Comparison of ENCODE assay signal across 9 cellular contexts in the genomic region with DNA sequence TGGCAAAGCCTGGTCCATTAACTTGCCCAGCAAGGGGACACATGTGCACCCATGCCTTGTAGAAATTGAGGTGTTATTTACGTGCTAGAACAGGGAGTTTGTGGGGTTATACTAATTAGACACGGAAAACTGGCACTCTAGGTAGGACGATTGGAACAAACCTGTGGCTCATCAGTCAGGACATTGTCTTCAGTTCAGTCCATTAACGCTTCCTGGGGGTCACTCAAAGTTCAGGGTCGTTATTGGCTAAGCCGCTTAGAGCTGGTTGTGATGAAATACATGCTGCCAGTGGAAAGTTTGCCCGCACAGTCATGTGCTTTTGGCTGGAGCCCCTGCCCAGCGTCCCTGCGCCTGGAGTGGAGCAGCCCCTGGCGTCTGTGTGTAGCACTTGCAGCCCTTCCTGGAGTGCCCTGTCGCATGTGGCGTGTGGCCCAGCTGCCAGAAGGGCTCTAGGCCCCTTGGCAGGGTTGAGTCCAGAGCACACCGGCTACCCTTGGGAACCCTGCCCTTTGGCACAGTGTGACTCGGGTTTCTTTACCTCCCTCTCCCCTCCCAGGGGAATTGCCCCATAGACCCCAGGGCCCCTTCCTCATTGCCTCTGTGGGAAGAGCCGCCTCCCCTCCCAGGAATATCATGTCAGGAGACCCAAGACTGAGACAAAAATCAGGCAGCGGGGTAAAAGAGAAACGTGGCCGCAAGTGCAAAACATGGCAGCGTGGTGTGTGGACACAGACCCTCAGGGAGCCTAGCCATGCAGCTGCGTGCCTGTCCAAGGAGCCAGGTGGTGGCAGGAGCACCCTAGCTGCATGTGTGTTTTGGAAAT. TPM values are rescaled to one million over a fixed set of nuclear protein-coding genes. Genes with fewer than 3 reads are reported as not detected.
DNase-seq lines count a peak whose midpoint lies in the region; ATAC-seq and TF ChIP-seq lines count a peak whose summit lies in the region.
"Had no signal": no experiment of that assay in that cellular context is flagged by ENCODE, and none has a peak within 500 bp of the region (broad histone marks: within the 10 kb centered on the region; RNA-seq: fewer than 3 reads in every experiment).

No MANE protein-coding gene starts in this region.

- ATAC-seq in gastroesophageal sphincter (peak; percentile 91), HG02981 (IDR thresholded peaks at IDR 0.05; ENCODE audit: unreplicated experiment) (no peak)

- H3K36me3 ChIP-seq in gastroesophageal sphincter (peaks cover 0 to 12% of the 10 kb centered on the region in 2 donors), PC-9 (ENCODE audit: low read depth) (no peaks in the 10 kb centered on the region)

- no peak overlapping the region for H3K4me2 ChIP-seq in PC-9

- POLR2A ChIA-PET in GM10248 (lab: Yijun Ruan, JAX) (no interaction called here), PC-9 (lab: Charles Lee; ENCODE audit: unreplicated experiment) (no interaction called here)

- CTCF ChIA-PET in GM10248 (lab: Yijun Ruan, JAX): interaction anchor here (0.8 to 1.6 kb wide), 3 partner anchors 13 to 17 kb away, joined by 3 to 7 read pairs (median 6); a partner anchor contains a TSS
- CTCF ChIA-PET in PC-9 (lab: Charles Lee): interaction anchor here (0.6 kb wide), 1 partner anchor 22 kb away, joined by 3 read pairs; no protein-coding TSS in a partner anchor

- no peaks in the 10 kb centered on the region for H3K9me3 ChIP-seq in gastroesophageal sphincter
- H3K9me3 ChIP-seq in PC-9 (ENCODE audit: insufficient read depth, low read depth): no peaks in the 10 kb centered on the region

- H3K4me3 ChIP-seq in gastroesophageal sphincter (no peak overlapping the region), PC-9 (no peak overlapping the region)

- intact Hi-C loops in posterior cingulate gyrus (cut with DNase I): loop anchor here (2.0 to 10.0 kb wide), 2 partner anchors 32 to 514 kb away; a partner anchor contains a TSS
- intact Hi-C loops in PC-9 (cut with micrococcal nuclease; ENCODE audit: unreplicated experiment): no loop called here

- H3K27me3 ChIP-seq in gastroesophageal sphincter (no peaks in the 10 kb centered on the region), PC-9 (ENCODE audit: insufficient read depth, low read depth) (no peaks in the 10 kb centered on the region)

- no peaks in the 10 kb centered on the region for H3K9me2 ChIP-seq in PC-9 (ENCODE audit: insufficient read depth)

- H3K27ac ChIP-seq in gastroesophageal sphincter (peak overlapping the region; percentile 57 to 77 (median 71)), PC-9 (no peak overlapping the region)

- TF ChIP-seq POLR2A in gastroesophageal sphincter (IDR thresholded peaks at IDR 0.05): no peak

- H2AFZ ChIP-seq in PC-9: no peak overlapping the region

- H3K4me1 ChIP-seq in gastroesophageal sphincter (peaks cover 0 to 48% (median 0%) of the 10 kb centered on the region in 3 donors), PC-9 (replicated peaks; ENCODE audit: insufficient read depth) (no peaks in the 10 kb centered on the region)

- 44 to 59% methylated on average over 6 to 11 of the region's 20 CpGs for WGBS in gastroesophageal sphincter (ENCODE audit: low coverage in 1 of 2), 2 donors

- H3F3A ChIP-seq in PC-9 (ENCODE audit: insufficient read depth, low read depth): peaks cover 8% of the 10 kb centered on the region; the same call in 1 of the 2 replicates

- DNase-seq in ELF-1 (ENCODE audit: low read depth, low spot score): peak; percentile 60
- DNase-seq in SIG-M5 treated with dmso at 0.1 percent for 504 hours (lab: John Stamatoyannopoulos, UW; ENCODE audit: unreplicated experiment): peak; percentile 93
- DNase-seq in posterior cingulate gyrus: peak; percentile 64 to 97 (median 78)
- DNase-seq in GDM1 (lab: John Stamatoyannopoulos, UW): no peak
- no peak for DNase-seq in GM10248 (ENCODE audit: extremely low spot score)
- no peak for DNase-seq in PC-9

- TF ChIP-seq CTCF in gastroesophageal sphincter (IDR thresholded peaks at IDR 0.05): peak in 3 of 4 experiments; percentile 81 to 89 (median 85)
- TF ChIP-seq CTCF in GM10248 (IDR thresholded peaks at IDR 0.05; ENCODE audit: control extremely low read depth, extremely low read depth, low read depth, missing control alignments): no peak
- TF ChIP-seq CTCF in PC-9 (conservative IDR thresholded peaks at IDR 0.05): no peak

- TF ChIP-seq EP300 in gastroesophageal sphincter (IDR thresholded peaks at IDR 0.05): no peak

- no peaks in the 10 kb centered on the region for H3K79me2 ChIP-seq in PC-9 (ENCODE audit: low read depth)

- BruUV-seq in PC-9 (replicated peaks; lab: Mats Ljungman, UMichigan): no TSS peak

- no peaks in the 10 kb centered on the region for H4K20me1 ChIP-seq in PC-9 (ENCODE audit: insufficient read depth)

RNA-seq across cellular contexts. Expression of a gene that starts 9.8 kb away (rescaled TPM):
- total RNA-seq in gastroesophageal sphincter (10 to 100 TPM in 2 of 4 donors, 1 to 10 TPM in 2; 5.3 to 12.5 (median 10.5) TPM), PC-9 (2021) (3.1 and 3.4 TPM in 2 replicates)

RNA-seq across cellular contexts. Expression of a gene that starts 20.3 kb away (rescaled TPM):
- total RNA-seq in gastroesophageal sphincter (100 to 1,000 TPM in 2 of 4 donors, 10 to 100 TPM in 2; 72.7 to 132 (median 102) TPM), PC-9 (2021) (172 and 174 TPM in 2 replicates)

RNA-seq across cellular contexts. Expression of a gene that starts 47.5 kb away (rescaled TPM):
- 100 to 1,000 TPM; 152 to 341 (median 157) TPM for total RNA-seq in gastroesophageal sphincter
- total RNA-seq in PC-9 (2021): not detected in 2 replicates
- total RNA-seq: T-helper 1 cell treated with Interleukin-12 subunit alpha and Interleukin-12 subunit beta and Interleukin-4 antibody, amounts not matched to agents 30 ng/mL and 1 ng/mL, for 36 hours had no signal

Comparison
In these comparisons a context has a peak if more than half of its experiments do, and no peak if none do; other contexts are left out.
1. DNase-seq: peak in ELF-1 (single experiment), SIG-M5 treated with dmso at 0.1 percent for 504 hours (single experiment) and posterior cingulate gyrus (10 of 10); none in GDM1 (single experiment), GM10248 (single experiment) and PC-9 (0 of 2).
2. CTCF ChIP-seq: peak in gastroesophageal sphincter (3 of 4); none in GM10248 (single experiment) and PC-9 (single experiment).
3. RNA of a gene that starts 47.5 kb away (total RNA-seq): 152 to 341 TPM in gastroesophageal sphincter; not detected in PC-9; every median in the first group is over 100 times any median in the second.